ENCODE assay signal across 21 cellular contexts in the genomic region with DNA sequence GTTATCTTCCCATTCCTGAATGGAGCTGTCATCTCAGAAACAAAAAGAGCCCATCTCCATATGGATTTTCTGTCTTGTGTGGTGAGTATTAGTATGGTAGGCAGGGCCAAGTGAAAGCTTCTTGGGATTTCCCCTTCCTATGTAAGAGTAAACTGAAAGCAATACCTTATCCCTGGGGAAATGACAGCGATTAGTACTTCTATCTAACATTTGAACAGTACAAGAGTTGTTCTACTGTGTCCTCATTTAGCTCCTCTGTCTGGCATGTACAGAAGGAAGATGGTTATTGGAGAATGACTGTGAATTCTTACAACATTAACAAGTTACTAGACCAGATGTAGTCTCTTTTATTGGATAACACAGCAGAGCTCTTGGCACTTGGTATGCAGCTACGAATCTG. TPM values are rescaled to one million over a fixed set of nuclear protein-coding genes. Genes with fewer than 3 reads are reported as not detected.
DNase-seq lines count a peak whose midpoint lies in the region; ATAC-seq and TF ChIP-seq lines count a peak whose summit lies in the region.
"Had no signal": no experiment of that assay in that cellular context is flagged by ENCODE, and none has a peak within 500 bp of the region (broad histone marks: within the 10 kb centered on the region; RNA-seq: fewer than 3 reads in every experiment).

No MANE protein-coding gene starts in this region.

- CTCF ChIA-PET in activated naive CD4-positive, alpha-beta T cell treated with anti-CD3 and anti-CD28 coated beads, Interleukin-2, amount 10 ng/mL, durations not matched to agents 7 days and 5 days (lab: Charles Lee) = no interaction called here

- intact Hi-C loops in left ventricle myocardium superior (cut with micrococcal nuclease) = no loop called here
- intact Hi-C loops in dorsolateral prefrontal cortex (cut with DNase I) = no loop called here

- H3K27ac ChIP-seq in right atrium auricular region (no peak overlapping the region), dorsolateral prefrontal cortex (no peak overlapping the region)
- H3K27ac ChIP-seq: C4-2B had no signal

- H3K36me3 ChIP-seq in right atrium auricular region = no peaks in the 10 kb centered on the region

- no peaks in the 10 kb centered on the region for H3K4me1 Mint-ChIP-seq in stimulated activated naive B cell treated with anti-CD40 and anti-IgM and Interleukin-4, amounts not matched to agents 10 μg/mL and 1 μg/mL and 100 μg/mL, for 72 hours
- H3K4me1 Mint-ChIP-seq in activated naive CD4-positive, alpha-beta T cell treated with anti-CD3 and anti-CD28 coated beads, Interleukin-2, amount 10 ng/mL, durations not matched to agents 7 days and 5 days = no peaks in the 10 kb centered on the region

- TF ChIP-seq CTCF in right atrium auricular region (IDR thresholded peaks at IDR 0.05) (no peak), dorsolateral prefrontal cortex (IDR thresholded peaks at IDR 0.05 in 54 of 56, conservative IDR thresholded peaks at IDR 0.05 in 2 of 56; ENCODE audit: low read depth in 1 of 56, partially characterized antibody in 56 of 56) (no peak)

- peaks cover 33 to 37% of the 10 kb centered on the region in 2 donors for H3K27me3 Mint-ChIP-seq in stimulated activated naive B cell treated with anti-CD40 and anti-IgM and Interleukin-4, amounts not matched to agents 10 μg/mL and 1 μg/mL and 100 μg/mL, for 72 hours
- no peaks in the 10 kb centered on the region for H3K27me3 Mint-ChIP-seq in activated naive CD4-positive, alpha-beta T cell treated with anti-CD3 and anti-CD28 coated beads, Interleukin-2, amount 10 ng/mL, durations not matched to agents 7 days and 5 days

- H3K4me3 ChIP-seq in right atrium auricular region = no peak overlapping the region
- H3K4me3 ChIP-seq in dorsolateral prefrontal cortex = no peak overlapping the region

- DNase-seq in left ventricle myocardium superior = no peak
- DNase-seq in right atrium auricular region (ENCODE audit: low spot score) = no peak
- DNase-seq in SW480 (ENCODE audit: low spot score) = peak; percentile 15
- DNase-seq in fibroblast of gingiva (ENCODE audit: low read depth) = peak; percentile 33
- no peak for DNase-seq in stimulated activated naive B cell treated with anti-CD40 and anti-IgM and Interleukin-4, amounts not matched to agents 10 μg/mL and 1 μg/mL and 100 μg/mL, for 72 hours
- DNase-seq in dorsolateral prefrontal cortex = no peak
- no peak for DNase-seq in activated naive CD4-positive, alpha-beta T cell treated with anti-CD3 and anti-CD28 coated beads, Interleukin-2, amount 10 ng/mL, durations not matched to agents 7 days and 5 days
- DNase-seq in SW 1271 (lab: John Stamatoyannopoulos, UW) = no peak
- DNase-seq: ACHN; AML-193; Caco-2; CD4-positive, alpha-beta T cell; DMS153; DMS79; GF-D8; GOT3; H7; HFFc6; IMR-90 had no signal

- H3K9me3 ChIP-seq in right atrium auricular region = peaks cover 0 to 29% of the 10 kb centered on the region in 2 donors
- H3K9me3 ChIP-seq: Caco-2 had no signal

- H3K9me3 Mint-ChIP-seq in stimulated activated naive B cell treated with anti-CD40 and anti-IgM and Interleukin-4, amounts not matched to agents 10 μg/mL and 1 μg/mL and 100 μg/mL, for 72 hours = peaks cover 14 to 18% of the 10 kb centered on the region in 2 donors
- peaks cover 17% of the 10 kb centered on the region for H3K9me3 Mint-ChIP-seq in activated naive CD4-positive, alpha-beta T cell treated with anti-CD3 and anti-CD28 coated beads, Interleukin-2, amount 10 ng/mL, durations not matched to agents 7 days and 5 days

- peak; percentile 50 for ATAC-seq in left ventricle myocardium superior
- ATAC-seq in stimulated activated naive B cell treated with anti-CD40 and anti-IgM and Interleukin-4, amounts not matched to agents 10 μg/mL and 1 μg/mL and 100 μg/mL, for 72 hours (replicated peaks) = peak; percentile 80
- ATAC-seq: HCT116 had no signal

- H3K4me1 ChIP-seq in right atrium auricular region = peaks cover 0 to 7% of the 10 kb centered on the region in 2 donors
- H3K4me1 ChIP-seq: Caco-2 had no signal

- peaks cover 4 to 9% of the 10 kb centered on the region in 2 donors for H3K36me3 Mint-ChIP-seq in stimulated activated naive B cell treated with anti-CD40 and anti-IgM and Interleukin-4, amounts not matched to agents 10 μg/mL and 1 μg/mL and 100 μg/mL, for 72 hours
- no peaks in the 10 kb centered on the region for H3K36me3 Mint-ChIP-seq in activated naive CD4-positive, alpha-beta T cell treated with anti-CD3 and anti-CD28 coated beads, Interleukin-2, amount 10 ng/mL, durations not matched to agents 7 days and 5 days

- no peak overlapping the region for H3K27ac Mint-ChIP-seq in stimulated activated naive B cell treated with anti-CD40 and anti-IgM and Interleukin-4, amounts not matched to agents 10 μg/mL and 1 μg/mL and 100 μg/mL, for 72 hours
- no peak overlapping the region for H3K27ac Mint-ChIP-seq in activated naive CD4-positive, alpha-beta T cell treated with anti-CD3 and anti-CD28 coated beads, Interleukin-2, amount 10 ng/mL, durations not matched to agents 7 days and 5 days
- H3K27ac Mint-ChIP-seq: CD4-positive, alpha-beta T cell; HFFc6 had no signal

- no peaks in the 10 kb centered on the region for H3K27me3 ChIP-seq in right atrium auricular region
- H3K27me3 ChIP-seq in dorsolateral prefrontal cortex = no peaks in the 10 kb centered on the region

- H3K4me3 Mint-ChIP-seq in stimulated activated naive B cell treated with anti-CD40 and anti-IgM and Interleukin-4, amounts not matched to agents 10 μg/mL and 1 μg/mL and 100 μg/mL, for 72 hours = no peak overlapping the region
- no peak overlapping the region for H3K4me3 Mint-ChIP-seq in activated naive CD4-positive, alpha-beta T cell treated with anti-CD3 and anti-CD28 coated beads, Interleukin-2, amount 10 ng/mL, durations not matched to agents 7 days and 5 days
- H3K4me3 Mint-ChIP-seq: CD4-positive, alpha-beta T cell; HFFc6 had no signal

RNA-seq across cellular contexts. Expression of a gene that starts 17.9 kb away (rescaled TPM):
- total RNA-seq in left ventricle myocardium superior = 2.4 TPM
- 1 to 10 TPM in 1 of 2 donors, under 1 TPM in 1; 0.83 to 4.4 TPM for total RNA-seq in right atrium auricular region
- total RNA-seq in dorsolateral prefrontal cortex = 100 to 1,000 TPM in 1 of 120 experiments, 10 to 100 TPM in 118, 1 to 10 TPM in 1; 9.8 to 122 (median 34.1) TPM
- total RNA-seq: CD4-positive, alpha-beta T cell had no signal

Comparison
In these comparisons a context has a peak if more than half of its experiments do, and no peak if none do; other contexts are left out.
1. DNase-seq: peak in SW480 (single experiment) and fibroblast of gingiva (single experiment); none in left ventricle myocardium superior (single experiment), right atrium auricular region (single experiment), stimulated activated naive B cell treated with anti-CD40 and anti-IgM and Interleukin-4, amounts not matched to agents 10 μg/mL and 1 μg/mL and 100 μg/mL, for 72 hours (single experiment), dorsolateral prefrontal cortex (0 of 10), activated naive CD4-positive, alpha-beta T cell treated with anti-CD3 and anti-CD28 coated beads, Interleukin-2, amount 10 ng/mL, durations not matched to agents 7 days and 5 days (single experiment) and SW 1271 (0 of 2).